15 cellular contexts compared by ENCODE assay signal in genomic region chr3:150345021-150345538, GRCh38.
A peak's percentile ranks its signal among the peaks of the same experiment; 100 is the strongest.
DNase-seq lines count a peak whose midpoint lies in the region; ATAC-seq, FAIRE-seq and TF ChIP-seq lines count a peak whose summit lies in the region.
"Had no signal": no experiment of that assay in that cellular context is flagged by ENCODE, and none has a peak within 500 bp of the region (broad histone marks: within the 10 kb centered on the region; RNA-seq: fewer than 3 reads in every experiment).

No MANE protein-coding gene starts in this region.

- intact Hi-C loops in MCF 10A (cut with micrococcal nuclease) (loop anchor here (1.0 kb wide), 1 partner anchor 25 kb away; no protein-coding TSS in a partner anchor), HepG2 (cut with micrococcal nuclease; ENCODE audit: unreplicated experiment) (no loop called here), head of caudate nucleus (cut with DNase I) (no loop called here)

- H3K27ac ChIP-seq in HepG2 (ENCODE audit: extremely low read length, insufficient read depth, low read length), result no peak overlapping the region
- H3K27ac ChIP-seq: dorsolateral prefrontal cortex, neutrophil, thoracic aorta had no signal

- no peak overlapping the region for H3K4me2 ChIP-seq in HepG2 (ENCODE audit: low read depth, low read length)

- H3K9ac ChIP-seq in HepG2 (ENCODE audit: insufficient read depth, low read depth, low read length), result no peak overlapping the region

- TF ChIP-seq POLR2A in HepG2 (IDR thresholded peaks at IDR 0.05; ENCODE audit: insufficient read depth in 1 of 2, low read depth in 2 of 2, low read length in 2 of 2), result no peak

- 0 out of 5 replicates have a peak, but pooled peaks cover 0 to 3% of the 10 kb centered on the region in 2 experiments for H3K27me3 ChIP-seq in HepG2 (ENCODE audit: control insufficient read depth in 1 of 2, insufficient read depth in 2 of 2, low read length in 2 of 2)
- no peaks in the 10 kb centered on the region for H3K27me3 ChIP-seq in BE2C
- H3K27me3 ChIP-seq: dorsolateral prefrontal cortex, neutrophil had no signal

- H3K9me3 ChIP-seq in HepG2 (ENCODE audit: low read length) (no peaks in the 10 kb centered on the region), BE2C (no peaks in the 10 kb centered on the region)
- H3K9me3 ChIP-seq: neutrophil, thoracic aorta had no signal

- no TSS peak for BruUV-seq in MCF 10A (replicated peaks; lab: Mats Ljungman, UMichigan)
- BruUV-seq in HepG2 (replicated peaks; lab: Mats Ljungman, UMichigan), result no TSS peak

- no peak overlapping the region for H2AFZ ChIP-seq in HepG2 (ENCODE audit: low read length)

- in situ Hi-C loops in ACHN (cut with HindIII; ENCODE audit: low pct_ligation_motif_present, low pct_unique_long_range_greater_than_20kb, low sequenced_read_pairs), result no loop called here
- in situ Hi-C loops in HepG2 (cut with HindIII; ENCODE audit: extremely low pct_ligation_motif_present, low pct_unique_long_range_greater_than_20kb), result no loop called here

- H3K9me3 Mint-ChIP-seq in MCF 10A (ENCODE audit: unreplicated experiment), result no peaks in the 10 kb centered on the region

- POLR2A ChIA-PET in MCF 10A (lab: Yijun Ruan, JAX) (interaction anchor here (0.7 to 7.0 kb wide), 14 partner anchors 10 to 153 kb away, joined by 3 to 103 read pairs (median 5); partner anchors contain the start of gene TSC22D2), HepG2 (lab: Yijun Ruan, JAX) (no interaction called here)

- H3K36me3 ChIP-seq in HepG2 (replicated peaks in 1 of 2; ENCODE audit: control insufficient read depth in 1 of 2, insufficient read depth in 2 of 2, low read length in 2 of 2) (no peaks in the 10 kb centered on the region), BE2C (no peaks in the 10 kb centered on the region)
- H3K36me3 ChIP-seq: neutrophil, thoracic aorta had no signal

- ATAC-seq in HepG2, result no peak; the same call in 1 of the 3 replicates
- ATAC-seq in HG03045 (IDR thresholded peaks at IDR 0.05; ENCODE audit: unreplicated experiment), result no peak
- ATAC-seq: activated CD4-positive, CD25-positive, alpha-beta regulatory T cell treated with anti-CD3 and anti-CD28 coated beads, Interleukin-2, amount 50 U/mL, for 24 hours had no signal

- DNase-seq in ACHN (peak; percentile 83), HTR-8/SVneo (ENCODE audit: insufficient read length, low spot score) (peak; percentile 69), MCF 10A (ENCODE audit: unreplicated experiment) (peak; percentile 91), HepG2 (ENCODE audit: low spot score) (peak; percentile 55), BE2C (no peak), NCI-H2029 treated with DMSO at 0.1 percent for 48 hours (lab: John Stamatoyannopoulos, UW) (no peak), head of caudate nucleus (no peak)
- DNase-seq: activated naive CD4-positive, alpha-beta T cell; dorsolateral prefrontal cortex; NCI-H1436; SHP77 had no signal

- no peaks in the 10 kb centered on the region for H3K79me2 ChIP-seq in HepG2 (ENCODE audit: insufficient read depth, low read length)

- no peaks in the 10 kb centered on the region for H3K36me3 Mint-ChIP-seq in MCF 10A (ENCODE audit: insufficient read depth, unreplicated experiment)

- TF ChIP-seq RAD21 in HepG2 (CRISPR knock-in tag; IDR thresholded peaks at IDR 0.05), result no peak

- H3K27me3 Mint-ChIP-seq in MCF 10A (ENCODE audit: insufficient read depth, unreplicated experiment), result no peaks in the 10 kb centered on the region

- no peaks in the 10 kb centered on the region for H4K20me1 ChIP-seq in HepG2 (ENCODE audit: insufficient read depth, low read length)

- peak overlapping the region; percentile 3 for H3K27ac Mint-ChIP-seq in MCF 10A (ENCODE audit: low read depth, unreplicated experiment)

- TF ChIP-seq EP300 in HepG2 (IDR thresholded peaks at IDR 0.05; ENCODE audit: low read depth in 2 of 2, low read length in 2 of 2), result no peak
- no peak for TF ChIP-seq EP300 in HepG2 (CRISPR knock-in tag; IDR thresholded peaks at IDR 0.05; ENCODE audit: borderline replicate concordance)

- H3K4me1 ChIP-seq in HepG2 (ENCODE audit: insufficient read depth, low read length) (peaks cover 11% of the 10 kb centered on the region), BE2C (no peaks in the 10 kb centered on the region)

- peak overlapping the region; percentile 18 for H3K4me3 Mint-ChIP-seq in MCF 10A (ENCODE audit: unreplicated experiment)

- CTCF ChIA-PET in MCF 10A (lab: Yijun Ruan, JAX) (interaction anchor here (0.6 to 5.0 kb wide), 3 partner anchors 26 to 64 kb away, joined by 3 to 45 read pairs (median 6); partner anchors contain the start of gene TSC22D2), HepG2 (lab: Yijun Ruan, JAX; ENCODE audit: low intra/inter-chr PET ratio, low total read pairs) (no interaction called here)

- no peak for TF ChIP-seq CTCF in MCF 10A (IDR thresholded peaks at IDR 0.05; ENCODE audit: unreplicated experiment)
- no peak for TF ChIP-seq CTCF in HepG2 (CRISPR knock-in tag; IDR thresholded peaks at IDR 0.05)
- no peak for TF ChIP-seq CTCF in BE2C (IDR thresholded peaks at IDR 0.05; ENCODE audit: low read depth, low read length)

- FAIRE-seq in HTR-8/SVneo (lab: Jason Lieb, UNC) (peak; percentile 31), HepG2 (lab: Jason Lieb, UNC) (no peak)

- H3K4me3 ChIP-seq in HepG2 (replicated peaks in 1 of 3; ENCODE audit: insufficient read depth in 1 of 3, low read depth in 2 of 3, low read length in 3 of 3) (no peak overlapping the region), BE2C (ENCODE audit: low read depth, low read length) (no peak overlapping the region)
- H3K4me3 ChIP-seq: dorsolateral prefrontal cortex, thoracic aorta had no signal

- peaks cover 50% of the 10 kb centered on the region for H3K4me1 Mint-ChIP-seq in MCF 10A (ENCODE audit: insufficient read depth, unreplicated experiment)

- 2% methylated on average over 10 of the region's 10 CpGs for WGBS in HepG2 (ENCODE audit: low lambda C conversion rate)

TF ChIP-seq in HepG2, 621 proteins besides CTCF, POLR2A, EP300 and RAD21:
- TF ChIP-seq PITX1 (CRISPR knock-in tag; IDR thresholded peaks at IDR 0.05) (0 out of 2 replicates have a peak, but pooled peaks have one; percentile 50), AGO2 (optimal IDR thresholded peaks at IDR 0.05; ENCODE audit: low read depth, low read length) (no peak), ZNF205 (CRISPR knock-in tag; IDR thresholded peaks at IDR 0.05) (peak; percentile 85), HNF4A (CRISPR knock-in tag; IDR thresholded peaks at IDR 0.05) (peak; percentile 19; the same call in 1 of the 2 replicates), ZNF292 (CRISPR knock-in tag; IDR thresholded peaks at IDR 0.05; ENCODE audit: borderline replicate concordance, low read depth) (peak; percentile 19; the same call in 1 of the 2 replicates), KAT2B (IDR thresholded peaks at IDR 0.05; ENCODE audit: borderline replicate concordance, low read depth, low read length) (no peak)

Comparison
In these comparisons a context has a peak if more than half of its experiments do, and no peak if none do; other contexts are left out.
1. DNase-seq: peak in ACHN (single experiment), HTR-8/SVneo (single experiment), MCF 10A (single experiment) and HepG2 (single experiment); none in BE2C (single experiment), NCI-H2029 treated with DMSO at 0.1 percent for 48 hours (single experiment) and head of caudate nucleus (0 of 42).